ENCODE assay signal across 8 cellular contexts in the genomic region with DNA sequence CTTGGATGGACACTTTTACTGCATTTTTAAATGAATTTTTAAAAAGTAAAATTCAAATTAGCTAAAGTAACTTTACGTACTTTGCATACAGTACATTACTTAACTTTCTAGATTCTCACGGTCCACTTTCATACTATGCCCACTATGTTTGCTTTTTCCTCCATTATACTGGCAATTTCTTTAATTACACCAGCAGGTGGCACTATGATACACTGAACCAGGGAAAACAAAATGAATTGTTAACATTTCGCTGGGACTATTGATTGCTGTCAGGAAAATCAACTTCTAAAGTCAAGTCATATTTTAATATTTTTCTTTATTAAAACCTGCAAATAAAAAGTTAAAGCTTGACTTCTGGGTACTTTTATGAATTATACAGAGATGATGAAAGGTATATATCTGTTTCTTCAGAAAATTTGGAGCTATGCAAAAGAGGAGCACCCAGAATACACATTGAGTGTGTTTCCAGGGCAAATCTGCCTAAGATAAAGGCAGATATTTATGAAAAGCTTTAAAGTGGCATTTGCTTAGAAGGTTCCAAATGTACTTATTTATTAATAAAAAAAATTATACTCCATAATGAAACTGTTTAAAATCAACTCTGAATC. TPM values are rescaled to one million over a fixed set of nuclear protein-coding genes. Genes with fewer than 3 reads are reported as not detected.
A peak's percentile ranks its signal among the peaks of the same experiment; 100 is the strongest.
DNase-seq lines count a peak whose midpoint lies in the region; ATAC-seq and TF ChIP-seq lines count a peak whose summit lies in the region.

No MANE protein-coding gene starts in this region.

- H3K27ac Mint-ChIP-seq in mesothelial cell of epicardium = no peak overlapping the region

- TF ChIP-seq CTCF in mesothelial cell of epicardium (IDR thresholded peaks at IDR 0.05; ENCODE audit: unreplicated experiment) = peak; percentile 80

- H3K27me3 Mint-ChIP-seq in mesothelial cell of epicardium (ENCODE audit: low read depth) = peaks cover 16% of the 10 kb centered on the region

- H3K4me3 Mint-ChIP-seq in mesothelial cell of epicardium = no peak overlapping the region

- H3K9me3 Mint-ChIP-seq in mesothelial cell of epicardium = peaks cover 5% of the 10 kb centered on the region

- DNase-seq in Daoy (ENCODE audit: low read depth) (peak; percentile 36), NCI-H748 treated with DMSO at 0.1 percent for 48 hours (lab: John Stamatoyannopoulos, UW) (peak; percentile 13), cerebellar cortex (ENCODE audit: low spot score) (peak; percentile 53), mesothelial cell of epicardium (ENCODE audit: low spot score in 2 of 2, unreplicated experiment in 2 of 2) (no peak), T1000 (lab: John Stamatoyannopoulos, UW) (no peak)
- no peak for DNase-seq in stimulated activated CD4-positive, alpha-beta T cell treated with anti-CD3 and anti-CD28 coated beads, Interleukin-4, amount 100 ng/mL, for 4 hours

- ATAC-seq in GM19324 (IDR thresholded peaks at IDR 0.05; ENCODE audit: low FRiP score, unreplicated experiment) (peak; percentile 68), HG03354 (IDR thresholded peaks at IDR 0.05; ENCODE audit: poor library complexity, severe bottlenecking, unreplicated experiment) (peak; percentile 95)

- no peaks in the 10 kb centered on the region for H3K4me1 Mint-ChIP-seq in mesothelial cell of epicardium

- no peaks in the 10 kb centered on the region for H3K36me3 Mint-ChIP-seq in mesothelial cell of epicardium

RNA-seq across cellular contexts. Expression of gene POU1F1, which starts 21.8 kb away (rescaled TPM):
- total RNA-seq in Daoy (2014; rRNA removed; shearing (Covaris generic)) = not detected in 2 replicates
- total RNA-seq in mesothelial cell of epicardium = not detected in 3 replicates

Comparison
In these comparisons a context has a peak if more than half of its experiments do, and no peak if none do; other contexts are left out.
1. DNase-seq: peak in Daoy (single experiment), NCI-H748 treated with DMSO at 0.1 percent for 48 hours (single experiment) and cerebellar cortex (single experiment); none in mesothelial cell of epicardium (0 of 2), T1000 (single experiment) and stimulated activated CD4-positive, alpha-beta T cell treated with anti-CD3 and anti-CD28 coated beads, Interleukin-4, amount 100 ng/mL, for 4 hours (0 of 2).